8 cellular contexts compared by ENCODE assay signal in genomic region chr2:190995323-190995722, GRCh38. TPM values are rescaled to one million over a fixed set of nuclear protein-coding genes. Genes with fewer than 3 reads are reported as not detected.
DNase-seq lines count a peak whose midpoint lies in the region; ATAC-seq and TF ChIP-seq lines count a peak whose summit lies in the region.
"Not testable (repeated sequence)": the region's sequence is repeated elsewhere in the genome, so short reads cannot be mapped to it uniquely, and the experiment has no call there.

No MANE protein-coding gene starts in this region.

- H3K4me1 ChIP-seq in ACC112 (ENCODE audit: control insufficient read depth, insufficient read depth, low read length, unreplicated experiment), result not testable (repeated sequence)

- H3K4me1 Mint-ChIP-seq in activated CD4-positive, alpha-beta T cell treated with anti-CD3 and anti-CD28 coated beads, Interleukin-2, amount 10 ng/mL, durations not matched to agents 24 days and 14 days, result peaks cover 69% of the 10 kb centered on the region
- peaks cover 64% of the 10 kb centered on the region for H3K4me1 Mint-ChIP-seq in activated T-helper 1 cell treated with anti-CD3 and anti-CD28 coated beads, Interleukin-12 subunit alpha, Interleukin-12 subunit beta, Interleukin-2, Interleukin-4 antibody, amounts not matched to agents 30 ng/mL and 10 ng/mL and 1 ng/mL, durations not matched to agents 14 hours and 24 hours and 36 hours (ENCODE audit: low read depth)
- H3K4me1 Mint-ChIP-seq in activated naive CD8-positive, alpha-beta T cell (ENCODE audit: low read depth), result peaks cover 60% of the 10 kb centered on the region
- peaks cover 31% of the 10 kb centered on the region for H3K4me1 Mint-ChIP-seq in dendritic cell treated with granulocyte-macrophage colony-stimulating factor and Interleukin-4, amounts not matched to agents 40 ng/mL and 50 ng/mL, for 4 days (ENCODE audit: low read depth)
- H3K4me1 Mint-ChIP-seq in natural killer cell, result peaks cover 8 to 22% of the 10 kb centered on the region in 2 donors
- peaks cover 73% of the 10 kb centered on the region for H3K4me1 Mint-ChIP-seq in stimulated activated naive CD8-positive, alpha-beta T cell treated with anti-CD3 and anti-CD28 coated beads, Interleukin-15, amount 100 ng/mL, for 72 hours

- TF ChIP-seq CTCF in natural killer cell (IDR thresholded peaks at IDR 0.05), result not testable (repeated sequence)

- not testable (repeated sequence) for H3K9me3 Mint-ChIP-seq in activated CD4-positive, alpha-beta T cell treated with anti-CD3 and anti-CD28 coated beads, Interleukin-2, amount 10 ng/mL, durations not matched to agents 24 days and 14 days; activated naive CD8-positive, alpha-beta T cell (ENCODE audit: low read depth); dendritic cell treated with granulocyte-macrophage colony-stimulating factor and Interleukin-4, amounts not matched to agents 40 ng/mL and 50 ng/mL, for 4 days; natural killer cell
- peaks cover 12% of the 10 kb centered on the region for H3K9me3 Mint-ChIP-seq in activated T-helper 1 cell treated with anti-CD3 and anti-CD28 coated beads, Interleukin-12 subunit alpha, Interleukin-12 subunit beta, Interleukin-2, Interleukin-4 antibody, amounts not matched to agents 30 ng/mL and 10 ng/mL and 1 ng/mL, durations not matched to agents 14 hours and 24 hours and 36 hours
- H3K9me3 Mint-ChIP-seq in stimulated activated naive CD8-positive, alpha-beta T cell treated with anti-CD3 and anti-CD28 coated beads, Interleukin-15, amount 100 ng/mL, for 72 hours, result peaks cover 22 to 25% of the 10 kb centered on the region in 2 donors

- not testable (repeated sequence) for H3K27me3 ChIP-seq in ACC112 (ENCODE audit: insufficient read depth, low read length)

- not testable (repeated sequence) for H3K4me3 ChIP-seq in ACC112 (ENCODE audit: low read depth, low read length)

- intact Hi-C loops in activated CD4-positive, alpha-beta T cell treated with anti-CD3 and anti-CD28 coated beads, Interleukin-2, amount 10 ng/mL, durations not matched to agents 24 days and 14 days (cut with micrococcal nuclease); activated T-helper 1 cell treated with anti-CD3 and anti-CD28 coated beads, Interleukin-12 subunit alpha, Interleukin-12 subunit beta, Interleukin-2, Interleukin-4 antibody, amounts not matched to agents 30 ng/mL and 10 ng/mL and 1 ng/mL, durations not matched to agents 14 hours and 24 hours and 36 hours (cut with micrococcal nuclease); dendritic cell treated with granulocyte-macrophage colony-stimulating factor and Interleukin-4, amounts not matched to agents 40 ng/mL and 50 ng/mL, for 4 days (cut with micrococcal nuclease); natural killer cell (cut with micrococcal nuclease): not testable (repeated sequence)

- H3K27ac ChIP-seq in ACC112 (ENCODE audit: low read depth, low read length), result peak overlapping the region; percentile 20; the same call in 1 of the 2 replicates

- H3K36me3 ChIP-seq in ACC112 (ENCODE audit: insufficient read depth, low read length), result peaks cover 85% of the 10 kb centered on the region

- peak overlapping the region; percentile 77 for H3K27ac Mint-ChIP-seq in activated CD4-positive, alpha-beta T cell treated with anti-CD3 and anti-CD28 coated beads, Interleukin-2, amount 10 ng/mL, durations not matched to agents 24 days and 14 days
- peak overlapping the region; percentile 9 for H3K27ac Mint-ChIP-seq in activated T-helper 1 cell treated with anti-CD3 and anti-CD28 coated beads, Interleukin-12 subunit alpha, Interleukin-12 subunit beta, Interleukin-2, Interleukin-4 antibody, amounts not matched to agents 30 ng/mL and 10 ng/mL and 1 ng/mL, durations not matched to agents 14 hours and 24 hours and 36 hours
- H3K27ac Mint-ChIP-seq in activated naive CD8-positive, alpha-beta T cell, result peak overlapping the region; percentile 83
- H3K27ac Mint-ChIP-seq in dendritic cell treated with granulocyte-macrophage colony-stimulating factor and Interleukin-4, amounts not matched to agents 40 ng/mL and 50 ng/mL, for 4 days, result peak overlapping the region; percentile 67
- H3K27ac Mint-ChIP-seq in natural killer cell, result peak overlapping the region; percentile 60 to 72
- peak overlapping the region; percentile 44 to 89 for H3K27ac Mint-ChIP-seq in stimulated activated naive CD8-positive, alpha-beta T cell treated with anti-CD3 and anti-CD28 coated beads, Interleukin-15, amount 100 ng/mL, for 72 hours

- TF ChIP-seq POLR2A in GM19099 (IDR thresholded peaks at IDR 0.05; ENCODE audit: extremely low read depth, insufficient read length, low read depth), result peak; percentile 9

- H3K27me3 Mint-ChIP-seq in activated CD4-positive, alpha-beta T cell treated with anti-CD3 and anti-CD28 coated beads, Interleukin-2, amount 10 ng/mL, durations not matched to agents 24 days and 14 days; activated T-helper 1 cell treated with anti-CD3 and anti-CD28 coated beads, Interleukin-12 subunit alpha, Interleukin-12 subunit beta, Interleukin-2, Interleukin-4 antibody, amounts not matched to agents 30 ng/mL and 10 ng/mL and 1 ng/mL, durations not matched to agents 14 hours and 24 hours and 36 hours (ENCODE audit: insufficient read depth); activated naive CD8-positive, alpha-beta T cell; dendritic cell treated with granulocyte-macrophage colony-stimulating factor and Interleukin-4, amounts not matched to agents 40 ng/mL and 50 ng/mL, for 4 days; natural killer cell (ENCODE audit: low read depth in 2 of 2); stimulated activated naive CD8-positive, alpha-beta T cell treated with anti-CD3 and anti-CD28 coated beads, Interleukin-15, amount 100 ng/mL, for 72 hours: not testable (repeated sequence)

- peak; percentile 59 for DNase-seq in activated CD4-positive, alpha-beta T cell treated with anti-CD3 and anti-CD28 coated beads, Interleukin-2, amount 10 ng/mL, durations not matched to agents 24 days and 14 days
- DNase-seq in activated T-helper 1 cell treated with anti-CD3 and anti-CD28 coated beads, Interleukin-12 subunit alpha, Interleukin-12 subunit beta, Interleukin-2, Interleukin-4 antibody, amounts not matched to agents 30 ng/mL and 10 ng/mL and 1 ng/mL, durations not matched to agents 14 hours and 24 hours and 36 hours (ENCODE audit: low spot score); natural killer cell; stimulated activated naive CD8-positive, alpha-beta T cell treated with anti-CD3 and anti-CD28 coated beads, Interleukin-15, amount 100 ng/mL, for 72 hours: not testable (repeated sequence)

- not testable (repeated sequence) for H2AFZ ChIP-seq in ACC112 (ENCODE audit: low read length, unreplicated experiment)

- not testable (repeated sequence) for ATAC-seq in natural killer cell
- peak; percentile 12 for ATAC-seq in stimulated activated naive CD8-positive, alpha-beta T cell treated with anti-CD3 and anti-CD28 coated beads, Interleukin-15, amount 100 ng/mL, for 72 hours

- H3K79me2 ChIP-seq in ACC112 (ENCODE audit: control insufficient read depth, insufficient read depth, low read length, unreplicated experiment), result peaks cover 61% of the 10 kb centered on the region

- H3K4me3 Mint-ChIP-seq in activated CD4-positive, alpha-beta T cell treated with anti-CD3 and anti-CD28 coated beads, Interleukin-2, amount 10 ng/mL, durations not matched to agents 24 days and 14 days; activated T-helper 1 cell treated with anti-CD3 and anti-CD28 coated beads, Interleukin-12 subunit alpha, Interleukin-12 subunit beta, Interleukin-2, Interleukin-4 antibody, amounts not matched to agents 30 ng/mL and 10 ng/mL and 1 ng/mL, durations not matched to agents 14 hours and 24 hours and 36 hours; dendritic cell treated with granulocyte-macrophage colony-stimulating factor and Interleukin-4, amounts not matched to agents 40 ng/mL and 50 ng/mL, for 4 days; natural killer cell: not testable (repeated sequence)
- peak overlapping the region; percentile 18 for H3K4me3 Mint-ChIP-seq in activated naive CD8-positive, alpha-beta T cell
- peak overlapping the region in 1 of 2 donors; percentile 48 for H3K4me3 Mint-ChIP-seq in stimulated activated naive CD8-positive, alpha-beta T cell treated with anti-CD3 and anti-CD28 coated beads, Interleukin-15, amount 100 ng/mL, for 72 hours

- peaks cover 86% of the 10 kb centered on the region for H3K36me3 Mint-ChIP-seq in activated CD4-positive, alpha-beta T cell treated with anti-CD3 and anti-CD28 coated beads, Interleukin-2, amount 10 ng/mL, durations not matched to agents 24 days and 14 days (ENCODE audit: low read depth)
- peaks cover 84% of the 10 kb centered on the region for H3K36me3 Mint-ChIP-seq in activated T-helper 1 cell treated with anti-CD3 and anti-CD28 coated beads, Interleukin-12 subunit alpha, Interleukin-12 subunit beta, Interleukin-2, Interleukin-4 antibody, amounts not matched to agents 30 ng/mL and 10 ng/mL and 1 ng/mL, durations not matched to agents 14 hours and 24 hours and 36 hours (ENCODE audit: low read depth)
- H3K36me3 Mint-ChIP-seq in activated naive CD8-positive, alpha-beta T cell, result peaks cover 43% of the 10 kb centered on the region
- peaks cover 100% of the 10 kb centered on the region for H3K36me3 Mint-ChIP-seq in dendritic cell treated with granulocyte-macrophage colony-stimulating factor and Interleukin-4, amounts not matched to agents 40 ng/mL and 50 ng/mL, for 4 days (ENCODE audit: low read depth)
- peaks cover 62% of the 10 kb centered on the region for H3K36me3 Mint-ChIP-seq in natural killer cell

RNA-seq across cellular contexts. Expression of gene STAT1, which starts 18.6 kb away (rescaled TPM):
- total RNA-seq in activated CD4-positive, alpha-beta T cell treated with anti-CD3 and anti-CD28 coated beads, Interleukin-2, amount 10 ng/mL, durations not matched to agents 24 days and 14 days, result 152 and 160 TPM in 2 replicates
- total RNA-seq in activated T-helper 1 cell treated with anti-CD3 and anti-CD28 coated beads, Interleukin-12 subunit alpha, Interleukin-12 subunit beta, Interleukin-2, Interleukin-4 antibody, amounts not matched to agents 30 ng/mL and 10 ng/mL and 1 ng/mL, durations not matched to agents 14 hours and 24 hours and 36 hours, result 129 and 136 TPM in 2 replicates
- total RNA-seq in natural killer cell, result 10 to 100 TPM; 49.1 to 91.6 (median 86.2) TPM

Comparison
In these comparisons a context has a peak if more than half of its experiments do, and no peak if none do; other contexts are left out.
1. H3K27ac Mint-ChIP-seq: peak in every context shown above with its lines; median percentile 83 in activated naive CD8-positive, alpha-beta T cell; 77 in activated CD4-positive, alpha-beta T cell treated with anti-CD3 and anti-CD28 coated beads, Interleukin-2, amount 10 ng/mL, durations not matched to agents 24 days and 14 days; 67 in dendritic cell treated with granulocyte-macrophage colony-stimulating factor and Interleukin-4, amounts not matched to agents 40 ng/mL and 50 ng/mL, for 4 days; 66 in stimulated activated naive CD8-positive, alpha-beta T cell treated with anti-CD3 and anti-CD28 coated beads, Interleukin-15, amount 100 ng/mL, for 72 hours; 66 in natural killer cell; 9 in activated T-helper 1 cell treated with anti-CD3 and anti-CD28 coated beads, Interleukin-12 subunit alpha, Interleukin-12 subunit beta, Interleukin-2, Interleukin-4 antibody, amounts not matched to agents 30 ng/mL and 10 ng/mL and 1 ng/mL, durations not matched to agents 14 hours and 24 hours and 36 hours.